In the genomic region with DNA sequence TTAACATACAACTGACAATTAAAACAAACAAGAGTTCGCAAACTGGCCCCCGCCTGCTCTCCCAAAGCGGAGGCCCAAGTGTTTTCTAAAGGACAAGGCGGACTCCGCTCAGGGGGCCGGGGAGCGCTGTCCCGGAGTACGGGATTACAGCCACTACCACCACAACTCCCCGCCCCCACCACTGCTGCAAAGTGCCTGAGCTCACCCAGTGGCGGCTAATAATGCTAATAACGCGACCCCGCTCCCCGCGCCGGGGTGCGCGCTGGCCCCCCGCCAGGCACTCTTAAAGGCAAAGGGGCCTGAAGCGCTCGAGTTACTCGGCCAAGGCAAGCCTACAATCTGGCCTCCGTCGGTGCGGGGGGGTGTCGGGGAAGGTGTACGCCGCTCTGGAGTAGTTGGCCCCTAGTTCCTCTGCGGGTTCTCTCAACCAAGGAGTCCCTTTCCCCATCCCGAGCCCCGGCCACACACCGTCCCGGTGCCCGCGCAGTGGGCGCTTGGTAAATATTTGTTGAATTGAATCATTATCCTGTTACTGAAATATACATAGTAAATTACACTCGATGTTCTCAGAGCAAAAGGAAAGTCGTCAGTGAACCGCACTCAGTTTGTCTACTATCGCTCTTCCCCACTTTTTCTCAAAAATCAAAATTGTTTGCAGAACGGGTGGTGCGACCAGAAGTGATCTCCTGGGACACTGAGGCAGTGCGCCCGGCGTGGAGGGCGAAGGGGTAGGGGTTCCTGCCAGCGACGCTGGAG, we compare ENCODE assay signal across 9 cellular contexts. TPM values are rescaled to one million over a fixed set of nuclear protein-coding genes. Genes with fewer than 3 reads are reported as not detected.
DNase-seq lines count a peak whose midpoint lies in the region; ATAC-seq, FAIRE-seq and TF ChIP-seq lines count a peak whose summit lies in the region.
"Had no signal": no experiment of that assay in that cellular context is flagged by ENCODE, and none has a peak within 500 bp of the region (broad histone marks: within the 10 kb centered on the region; RNA-seq: fewer than 3 reads in every experiment).

No MANE protein-coding gene starts in this region.

- peaks cover 15% of the 10 kb centered on the region for H3K4me1 Mint-ChIP-seq in activated T-cell treated with anti-CD3 and anti-CD28 coated beads, Interleukin-2, amount 50 U/mL, for 4 hours (ENCODE audit: low read depth)

- no peaks in the 10 kb centered on the region for H3K9me3 Mint-ChIP-seq in activated T-cell treated with anti-CD3 and anti-CD28 coated beads, Interleukin-2, amount 50 U/mL, for 4 hours

- no peaks in the 10 kb centered on the region for H3K36me3 Mint-ChIP-seq in activated T-cell treated with anti-CD3 and anti-CD28 coated beads, Interleukin-2, amount 50 U/mL, for 4 hours (ENCODE audit: insufficient read depth)

- ATAC-seq in activated T-cell treated with anti-CD3 and anti-CD28 coated beads, Interleukin-2, amount 50 U/mL, for 4 hours: no peak

- peaks cover 89% of the 10 kb centered on the region for H3K27me3 Mint-ChIP-seq in activated T-cell treated with anti-CD3 and anti-CD28 coated beads, Interleukin-2, amount 50 U/mL, for 4 hours (ENCODE audit: low read depth)

- peak overlapping the region; percentile 6 for H3K4me3 Mint-ChIP-seq in activated T-cell treated with anti-CD3 and anti-CD28 coated beads, Interleukin-2, amount 50 U/mL, for 4 hours

- TF ChIP-seq POLR2A in GM12892 (IDR thresholded peaks at IDR 0.05; ENCODE audit: low read depth, low read length) (no peak), H54 (IDR thresholded peaks at IDR 0.05; ENCODE audit: low read depth, low read length) (no peak)

- no peak for DNase-seq in activated T-cell treated with anti-CD3 and anti-CD28 coated beads, Interleukin-2, amount 50 U/mL, for 4 hours
- DNase-seq in activated T-cell treated with anti-CD3 and anti-CD28 coated beads for 4 hours (no peak), T1000 (lab: John Stamatoyannopoulos, UW) (peak; percentile 53), globus pallidus (ENCODE audit: low spot score) (peak; percentile 33), pons (ENCODE audit: low spot score) (peak; percentile 39), GM12892 (ENCODE audit: insufficient read length) (no peak), H54 (ENCODE audit: insufficient read length, low spot score) (no peak)
- DNase-seq in stimulated activated CD4-positive, alpha-beta T cell treated with anti-CD3 and anti-CD28 coated beads, Interleukin-12 subunit alpha, Interleukin-12 subunit beta, amount 100 ng/mL, for 4 hours: no peak

- FAIRE-seq in GM12892 (lab: Jason Lieb, UNC) (no peak), H54 (lab: Jason Lieb, UNC) (no peak)
- FAIRE-seq: GM18507 had no signal

RNA-seq across cellular contexts. Expression of gene WNT5A, which starts 0.8 kb away (rescaled TPM):
- under 1 TPM in 2 of 3 donors, not detected in 1; 0.28 to 0.41 TPM for total RNA-seq in activated T-cell treated with anti-CD3 and anti-CD28 coated beads, Interleukin-2, amount 50 U/mL, for 4 hours
- 0.93 TPM for polyA plus RNA-seq in GM12892 (2012; ENCODE audit: missing spikeins)

Comparison
In these comparisons a context has a peak if more than half of its experiments do, and no peak if none do; other contexts are left out.
1. DNase-seq: peak in T1000 (single experiment), globus pallidus (single experiment) and pons (single experiment); none in activated T-cell treated with anti-CD3 and anti-CD28 coated beads, Interleukin-2, amount 50 U/mL, for 4 hours (single experiment), activated T-cell treated with anti-CD3 and anti-CD28 coated beads for 4 hours (single experiment), GM12892 (single experiment), H54 (single experiment) and stimulated activated CD4-positive, alpha-beta T cell treated with anti-CD3 and anti-CD28 coated beads, Interleukin-12 subunit alpha, Interleukin-12 subunit beta, amount 100 ng/mL, for 4 hours (single experiment).